In the genomic region with DNA sequence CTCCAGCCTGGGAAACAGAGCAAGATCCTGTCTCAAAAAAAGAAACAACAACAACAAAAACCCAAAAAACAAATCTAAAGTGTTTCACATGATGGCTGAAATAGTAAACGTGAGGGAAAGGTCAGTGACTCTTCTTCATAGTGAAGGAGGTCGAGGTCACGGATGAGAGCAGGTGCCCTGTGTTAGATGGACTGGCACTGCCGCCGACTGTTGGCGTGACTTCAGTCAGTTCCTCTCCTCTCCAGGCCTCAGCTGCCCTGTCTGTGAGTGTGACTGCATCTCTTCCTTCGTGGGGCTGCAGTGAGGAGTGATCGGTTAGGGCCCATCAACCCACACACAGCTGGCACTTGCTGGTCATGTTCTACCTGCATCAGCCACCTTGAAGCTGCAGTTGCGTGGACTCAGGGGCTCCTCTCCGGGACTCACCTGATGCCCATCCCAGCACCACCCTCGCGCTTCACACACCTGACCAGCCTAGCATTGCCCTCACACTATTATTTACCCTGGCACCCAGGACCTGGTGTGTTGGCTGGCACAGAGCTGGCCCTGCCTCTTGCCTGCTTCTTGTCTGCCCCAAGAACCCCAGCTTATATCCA, we compare ENCODE assay signal across 34 cellular contexts.
"Had no signal": no experiment of that assay in that cellular context is flagged by ENCODE, and none has a peak within 500 bp of the region (broad histone marks: within the 10 kb centered on the region; RNA-seq: fewer than 3 reads in every experiment).

No MANE protein-coding gene starts in this region.

- H3K27me3 Mint-ChIP-seq: activated naive CD4-positive, alpha-beta T cell treated with anti-CD3 and anti-CD28 coated beads, Interleukin-2, amount 50 U/mL, for 24 hours; brain had no signal

- H3K4me1 Mint-ChIP-seq: activated CD4-positive, alpha-beta T cell treated with anti-CD3 and anti-CD28 coated beads, Interleukin-2, amount 10 ng/mL, durations not matched to agents 24 days and 14 days; activated naive CD4-positive, alpha-beta T cell treated with anti-CD3 and anti-CD28 coated beads, Interleukin-2, amount 50 U/mL, for 24 hours; activated naive CD8-positive, alpha-beta T cell treated with anti-CD3 and anti-CD28 coated beads, Interleukin-2, amount 10 ng/mL, durations not matched to agents 7 days and 5 days had no signal

- H3K4me3 ChIP-seq: MG63 had no signal

- H3K9me3 ChIP-seq: MG63 had no signal

- H3K27ac ChIP-seq: RWPE1, WERI-Rb-1 had no signal

- H3K27me3 ChIP-seq: MG63 had no signal

- H3K36me3 Mint-ChIP-seq: activated naive CD4-positive, alpha-beta T cell treated with anti-CD3 and anti-CD28 coated beads, Interleukin-2, amount 50 U/mL, for 24 hours; activated naive CD8-positive, alpha-beta T cell treated with anti-CD3 and anti-CD28 coated beads, Interleukin-2, amount 10 ng/mL, durations not matched to agents 7 days and 5 days; brain had no signal

- H3K4me3 Mint-ChIP-seq: activated CD4-positive, alpha-beta T cell treated with anti-CD3 and anti-CD28 coated beads, Interleukin-2, amount 10 ng/mL, durations not matched to agents 24 days and 14 days; activated CD8-positive, alpha-beta T cell treated with anti-CD3 and anti-CD28 coated beads for 36 hours; activated naive CD4-positive, alpha-beta T cell treated with anti-CD3 and anti-CD28 coated beads, Interleukin-2, amount 50 U/mL, for 24 hours; activated naive CD8-positive, alpha-beta T cell treated with anti-CD3 and anti-CD28 coated beads, Interleukin-2, amount 10 ng/mL, durations not matched to agents 7 days and 5 days; activated T-cell treated with anti-CD3 and anti-CD28 coated beads, Interleukin-2, amount 50 U/mL, for 24 hours; brain had no signal

- DNase-seq: activated CD4-positive, alpha-beta T cell treated with anti-CD3 and anti-CD28 coated beads, Interleukin-2, amount 10 ng/mL, durations not matched to agents 24 days and 14 days; activated CD4-positive, alpha-beta T cell treated with anti-CD3 and anti-CD28 coated beads, Interleukin-2, amount 50 U/mL, for 4 hours; activated CD8-positive, alpha-beta T cell treated with anti-CD3 and anti-CD28 coated beads for 36 hours; activated gamma-delta T cell; activated naive CD4-positive, alpha-beta T cell treated with Interleukin-2 at 50 U/mL for 16 hours; activated naive CD8-positive, alpha-beta T cell treated with anti-CD3 and anti-CD28 coated beads, Interleukin-2, amount 10 ng/mL, durations not matched to agents 7 days and 5 days; activated T-cell treated with anti-CD3 and anti-CD28 coated beads, Interleukin-2, amount 50 U/mL, for 24 hours; Kasumi-1; KBM-7; MG63; MV-4-11; NCI-H1092; NCI-H1436 treated with DMSO at 0.1 percent for 48 hours; NCI-H1694 treated with DMSO at 0.1 percent for 48 hours; NCI-H2029; NCI-H345; NCI-H524 treated with DMSO at 0.1 percent for 48 hours; NK-92 treated with Interleukin-12 subunit alpha and Interleukin-12 subunit beta, amount 100 ng/mL, for 24 hours; PC-3; SIG-M5; SW 1271; T-helper 1 cell; T-helper 2 cell; T-helper 9 cell; WERI-Rb-1 had no signal

- H3K36me3 ChIP-seq: MG63, WERI-Rb-1 had no signal

- FAIRE-seq: astrocyte, bronchial epithelial cell, RCC 7860 had no signal

- H3K9me3 Mint-ChIP-seq: activated CD4-positive, alpha-beta T cell treated with anti-CD3 and anti-CD28 coated beads, Interleukin-2, amount 10 ng/mL, durations not matched to agents 24 days and 14 days; activated CD8-positive, alpha-beta T cell treated with anti-CD3 and anti-CD28 coated beads for 36 hours; activated naive CD4-positive, alpha-beta T cell treated with anti-CD3 and anti-CD28 coated beads, Interleukin-2, amount 50 U/mL, for 24 hours; activated naive CD8-positive, alpha-beta T cell treated with anti-CD3 and anti-CD28 coated beads, Interleukin-2, amount 10 ng/mL, durations not matched to agents 7 days and 5 days; activated T-cell treated with anti-CD3 and anti-CD28 coated beads, Interleukin-2, amount 50 U/mL, for 24 hours; activated T-helper 2 cell treated with anti-CD3 and anti-CD28 coated beads, Interferon-gamma antibody, Interleukin-2, Interleukin-4, amounts not matched to agents 10 μg/mL and 5 μg/mL and 100 μg/mL, durations not matched to agents 14 hours and 24 hours and 36 hours; brain had no signal

- ATAC-seq: activated CD8-positive, alpha-beta T cell treated with anti-CD3 and anti-CD28 coated beads for 36 hours; PC-3; Right ventricle myocardium inferior; SK-N-SH treated with all-trans-retinoic acid at 6 μM for 48 hours had no signal

- H3K27ac Mint-ChIP-seq: activated CD4-positive, alpha-beta T cell treated with anti-CD3 and anti-CD28 coated beads, Interleukin-2, amount 10 ng/mL, durations not matched to agents 24 days and 14 days; activated CD8-positive, alpha-beta T cell treated with anti-CD3 and anti-CD28 coated beads for 36 hours; activated naive CD4-positive, alpha-beta T cell treated with anti-CD3 and anti-CD28 coated beads, Interleukin-2, amount 50 U/mL, for 24 hours; activated naive CD8-positive, alpha-beta T cell treated with anti-CD3 and anti-CD28 coated beads, Interleukin-2, amount 10 ng/mL, durations not matched to agents 7 days and 5 days; activated T-cell treated with anti-CD3 and anti-CD28 coated beads, Interleukin-2, amount 50 U/mL, for 24 hours; activated T-helper 2 cell treated with anti-CD3 and anti-CD28 coated beads, Interferon-gamma antibody, Interleukin-2, Interleukin-4, amounts not matched to agents 10 μg/mL and 5 μg/mL and 100 μg/mL, durations not matched to agents 14 hours and 24 hours and 36 hours; brain had no signal
